Comparison of ENCODE assay signal across 9 cellular contexts in genomic region chr3:120160050-120160449, GRCh38.
A peak's percentile ranks its signal among the peaks of the same experiment; 100 is the strongest.
DNase-seq lines count a peak whose midpoint lies in the region; ATAC-seq and TF ChIP-seq lines count a peak whose summit lies in the region.
"Had no signal": no experiment of that assay in that cellular context is flagged by ENCODE, and none has a peak within 500 bp of the region (broad histone marks: within the 10 kb centered on the region; RNA-seq: fewer than 3 reads in every experiment).

No MANE protein-coding gene starts in this region.

- no peak for TF ChIP-seq CTCF in fibroblast of pulmonary artery (IDR thresholded peaks at IDR 0.05; ENCODE audit: low read length, missing control alignments)

- no peak overlapping the region for H3K4me3 ChIP-seq in fibroblast of pulmonary artery (replicated peaks; ENCODE audit: low read depth, low read length)

- DNase-seq in GM04503 (ENCODE audit: low read depth) (peak; percentile 100), RPMI7951 (ENCODE audit: low read depth) (peak; percentile 91), fibroblast of pulmonary artery (ENCODE audit: low read depth) (peak; percentile 99), sciatic nerve (ENCODE audit: low spot score) (no peak), Kasumi-1 (lab: John Stamatoyannopoulos, UW) (no peak), GM19238 (ENCODE audit: insufficient read length, low spot score) (no peak), NCI-H526 (lab: John Stamatoyannopoulos, UW) (no peak)
- DNase-seq: KG1 had no signal

- intact Hi-C loops in sciatic nerve (cut with DNase I): no loop called here

- ATAC-seq in sciatic nerve: peak; percentile 96
- ATAC-seq in GM21529 (IDR thresholded peaks at IDR 0.05; ENCODE audit: unreplicated experiment): no peak

Comparison
In these comparisons a context has a peak if more than half of its experiments do, and no peak if none do; other contexts are left out.
1. DNase-seq: peak in GM04503 (single experiment), RPMI7951 (single experiment) and fibroblast of pulmonary artery (single experiment); none in sciatic nerve (single experiment), Kasumi-1 (0 of 2), GM19238 (single experiment) and NCI-H526 (0 of 2).